In the genomic region with DNA sequence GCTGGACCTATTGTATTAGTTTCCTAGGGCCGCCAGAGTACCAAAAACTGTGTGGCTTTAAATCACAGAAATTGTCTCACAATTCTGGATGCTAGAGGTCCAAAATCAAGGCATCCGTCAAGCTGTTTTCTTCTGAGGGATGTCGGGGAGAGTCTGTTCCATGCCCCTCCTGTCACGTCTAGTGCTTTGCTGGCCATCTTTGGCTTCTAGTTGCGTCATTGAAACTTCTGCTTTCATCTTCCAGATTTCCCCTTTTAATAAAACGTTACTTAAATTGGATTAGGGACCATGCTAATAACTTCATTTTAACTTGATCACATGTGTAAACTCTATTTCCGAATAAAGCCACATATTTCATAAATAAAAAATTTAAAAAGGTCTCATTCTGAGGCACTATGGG, we compare ENCODE assay signal across 1 cellular context.
TF ChIP-seq lines count a peak whose summit lies in the region.

No MANE protein-coding gene starts in this region.

TF ChIP-seq in GM12878, 131 proteins besides CTCF, POLR2A, EP300 and RAD21:
- TF ChIP-seq ZNF24 (IDR thresholded peaks at IDR 0.05), result no peak
- TF ChIP-seq SMAD5 (IDR thresholded peaks at IDR 0.05; ENCODE audit: low read depth), result no peak
- TF ChIP-seq STAT1 (conservative IDR thresholded peaks at IDR 0.05), result no peak
- TF ChIP-seq MEF2B (IDR thresholded peaks at IDR 0.05; ENCODE audit: partially characterized antibody, poor library complexity, severe bottlenecking), result no peak
- no peak for TF ChIP-seq KAT2A (conservative IDR thresholded peaks at IDR 0.05; ENCODE audit: control insufficient read depth, low read depth, low read length)
- TF ChIP-seq, protein P1, sequence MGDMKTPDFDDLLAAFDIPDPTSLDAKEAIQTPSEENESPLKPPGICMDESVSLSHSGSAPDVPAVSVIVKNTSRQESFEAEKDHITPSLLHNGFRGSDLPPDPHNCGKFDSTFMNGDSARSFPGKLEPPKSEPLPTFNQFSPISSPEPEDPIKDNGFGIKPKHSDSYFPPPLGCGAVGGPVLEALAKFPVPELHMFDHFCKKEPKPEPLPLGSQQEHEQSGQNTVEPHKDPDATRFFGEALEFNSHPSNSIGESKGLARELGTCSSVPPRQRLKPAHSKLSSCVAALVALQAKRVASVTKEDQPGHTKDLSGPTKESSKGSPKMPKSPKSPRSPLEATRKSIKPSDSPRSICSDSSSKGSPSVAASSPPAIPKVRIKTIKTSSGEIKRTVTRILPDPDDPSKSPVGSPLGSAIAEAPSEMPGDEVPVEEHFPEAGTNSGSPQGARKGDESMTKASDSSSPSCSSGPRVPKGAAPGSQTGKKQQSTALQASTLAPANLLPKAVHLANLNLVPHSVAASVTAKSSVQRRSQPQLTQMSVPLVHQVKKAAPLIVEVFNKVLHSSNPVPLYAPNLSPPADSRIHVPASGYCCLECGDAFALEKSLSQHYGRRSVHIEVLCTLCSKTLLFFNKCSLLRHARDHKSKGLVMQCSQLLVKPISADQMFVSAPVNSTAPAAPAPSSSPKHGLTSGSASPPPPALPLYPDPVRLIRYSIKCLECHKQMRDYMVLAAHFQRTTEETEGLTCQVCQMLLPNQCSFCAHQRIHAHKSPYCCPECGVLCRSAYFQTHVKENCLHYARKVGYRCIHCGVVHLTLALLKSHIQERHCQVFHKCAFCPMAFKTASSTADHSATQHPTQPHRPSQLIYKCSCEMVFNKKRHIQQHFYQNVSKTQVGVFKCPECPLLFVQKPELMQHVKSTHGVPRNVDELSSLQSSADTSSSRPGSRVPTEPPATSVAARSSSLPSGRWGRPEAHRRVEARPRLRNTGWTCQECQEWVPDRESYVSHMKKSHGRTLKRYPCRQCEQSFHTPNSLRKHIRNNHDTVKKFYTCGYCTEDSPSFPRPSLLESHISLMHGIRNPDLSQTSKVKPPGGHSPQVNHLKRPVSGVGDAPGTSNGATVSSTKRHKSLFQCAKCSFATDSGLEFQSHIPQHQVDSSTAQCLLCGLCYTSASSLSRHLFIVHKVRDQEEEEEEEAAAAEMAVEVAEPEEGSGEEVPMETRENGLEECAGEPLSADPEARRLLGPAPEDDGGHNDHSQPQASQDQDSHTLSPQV (IDR thresholded peaks at IDR 0.05), result no peak
